In genomic region chr9:35910613-35911488, GRCh38 we compare ENCODE assay signal across 8 cellular contexts. TPM values are rescaled to one million over a fixed set of nuclear protein-coding genes. Genes with fewer than 3 reads are reported as not detected.
A peak's percentile ranks its signal among the peaks of the same experiment; 100 is the strongest.
DNase-seq lines count a peak whose midpoint lies in the region; ATAC-seq, FAIRE-seq and TF ChIP-seq lines count a peak whose summit lies in the region.

No MANE protein-coding gene starts in this region.

- peak; percentile 84 for ATAC-seq in CD4-positive, alpha-beta T cell (ENCODE audit: poor library complexity)

- H3K4me3 Mint-ChIP-seq in CD4-positive, alpha-beta T cell: peak overlapping the region; percentile 50

- H3K36me3 ChIP-seq in kidney (ENCODE audit: control insufficient read depth in 1 of 2, insufficient read depth in 2 of 2, low read length in 2 of 2) (no peaks in the 10 kb centered on the region), subcutaneous abdominal adipose tissue (ENCODE audit: control insufficient read depth in 5 of 5, insufficient read depth in 5 of 5, low read length in 5 of 5) (no peaks in the 10 kb centered on the region)

- DNase-seq in CD4-positive, alpha-beta T cell: peak in 8 of 10 experiments; percentile 27 to 45 (median 32)
- DNase-seq in HL-60 (ENCODE audit: low read depth in 1 of 2, low spot score in 1 of 2) (peak; percentile 30 to 34), RKO (ENCODE audit: low spot score) (peak; percentile 42), kidney (peak; percentile 76), H54 (ENCODE audit: insufficient read length, low spot score) (no peak), frontal cortex (ENCODE audit: low spot score in 2 of 2) (no peak)

- no peaks in the 10 kb centered on the region for H3K36me3 Mint-ChIP-seq in CD4-positive, alpha-beta T cell (ENCODE audit: low read depth)

- intact Hi-C loops in CD4-positive, alpha-beta T cell (cut with DNase I, micrococcal nuclease): loop anchor here in 1 of 2 experiments (2.0 kb wide), 1 partner anchor 30 kb away; no protein-coding TSS in a partner anchor
- intact Hi-C loops in kidney (cut with DNase I): no loop called here

- CTCF ChIA-PET in CD4-positive, alpha-beta T cell (lab: Charles Lee): interaction anchor here (0.6 to 1.5 kb wide), 5 partner anchors 9 to 98 kb away, joined by 3 to 9 read pairs (median 4); no protein-coding TSS in a partner anchor

- H3K9me3 Mint-ChIP-seq in CD4-positive, alpha-beta T cell: no peaks in the 10 kb centered on the region

- H3K27me3 Mint-ChIP-seq in CD4-positive, alpha-beta T cell: no peaks in the 10 kb centered on the region

- H3K9ac ChIP-seq in kidney (ENCODE audit: low read length in 2 of 2) (peak overlapping the region; percentile 57 to 66), subcutaneous abdominal adipose tissue (ENCODE audit: low read length in 5 of 5) (peak overlapping the region in 3 of 5 donors; percentile 56 to 78 (median 62))

- POLR2A ChIA-PET in CD4-positive, alpha-beta T cell (lab: Charles Lee): interaction anchor here (0.6 to 1.7 kb wide), 7 partner anchors 8 to 35 kb away, joined by 3 to 11 read pairs (median 5); no protein-coding TSS in a partner anchor

- H3K4me1 Mint-ChIP-seq in CD4-positive, alpha-beta T cell (ENCODE audit: low read depth): peaks cover 56% of the 10 kb centered on the region

- no peak for TF ChIP-seq POLR2A in H54 (IDR thresholded peaks at IDR 0.05; ENCODE audit: low read depth, low read length)

- peak; percentile 56 for TF ChIP-seq CTCF in CD4-positive, alpha-beta T cell (IDR thresholded peaks at IDR 0.05)
- TF ChIP-seq CTCF in HL-60 (IDR thresholded peaks at IDR 0.05; ENCODE audit: insufficient read depth, low read length): peak; percentile 46
- TF ChIP-seq CTCF in kidney (IDR thresholded peaks at IDR 0.05; ENCODE audit: borderline replicate concordance, extremely low read depth, insufficient read depth): peak; percentile 50

- peak overlapping the region; percentile 62 for H3K27ac ChIP-seq in CD4-positive, alpha-beta T cell (ENCODE audit: low read depth, low read length)
- H3K27ac ChIP-seq in HL-60 (replicated peaks) (no peak overlapping the region), angular gyrus (ENCODE audit: low read depth, low read length) (peak overlapping the region; percentile 49), kidney (ENCODE audit: low read depth in 2 of 2, low read length in 2 of 2) (peak overlapping the region; percentile 90 to 96), subcutaneous abdominal adipose tissue (ENCODE audit: low read depth, low read length) (peak overlapping the region; percentile 99)

- H3K27me3 ChIP-seq in CD4-positive, alpha-beta T cell (ENCODE audit: control insufficient read depth, insufficient read depth, low read length): no peaks in the 10 kb centered on the region
- no peaks in the 10 kb centered on the region for H3K27me3 ChIP-seq in HL-60 (ENCODE audit: insufficient read depth, poor library complexity, severe bottlenecking)
- H3K27me3 ChIP-seq in subcutaneous abdominal adipose tissue (ENCODE audit: control insufficient read depth in 5 of 5, insufficient read depth in 4 of 5, low read length in 5 of 5): peaks cover 0 to 3% (median 0%) of the 10 kb centered on the region in 5 donors

- FAIRE-seq in kidney (lab: Jason Lieb, UNC) (no peak), H54 (lab: Jason Lieb, UNC) (no peak), frontal cortex (lab: Jason Lieb, UNC) (no peak)

- no peaks in the 10 kb centered on the region for H3K9me3 ChIP-seq in CD4-positive, alpha-beta T cell (ENCODE audit: control insufficient read depth, low read length)
- H3K9me3 ChIP-seq in kidney (ENCODE audit: control insufficient read depth in 1 of 2, low read length in 2 of 2) (no peaks in the 10 kb centered on the region), subcutaneous abdominal adipose tissue (ENCODE audit: control insufficient read depth in 5 of 5, low read length in 5 of 5) (no peaks in the 10 kb centered on the region)

- H3K27ac Mint-ChIP-seq in CD4-positive, alpha-beta T cell: peak overlapping the region; percentile 88

- H3K4me3 ChIP-seq in HL-60 (replicated peaks; ENCODE audit: insufficient read depth, low read length): no peak overlapping the region
- H3K4me3 ChIP-seq in kidney (ENCODE audit: low read length in 2 of 2): peak overlapping the region; percentile 1 to 38
- peak overlapping the region in 4 of 5 donors; percentile 57 to 75 (median 68) for H3K4me3 ChIP-seq in subcutaneous abdominal adipose tissue (ENCODE audit: low read depth in 1 of 5, low read length in 5 of 5)

- H3K4me1 ChIP-seq in kidney (ENCODE audit: control insufficient read depth in 1 of 2, insufficient read depth in 1 of 2, low read depth in 1 of 2, low read length in 2 of 2) (peaks cover 27 to 66% of the 10 kb centered on the region in 2 donors), subcutaneous abdominal adipose tissue (ENCODE audit: control insufficient read depth in 5 of 5, insufficient read depth in 5 of 5, low read length in 5 of 5) (peaks cover 31 to 89% (median 68%) of the 10 kb centered on the region in 5 donors)

RNA-seq across cellular contexts. Expression of gene SPAAR, which starts 1.6 kb away (rescaled TPM):
- total RNA-seq in CD4-positive, alpha-beta T cell: not detected
- total RNA-seq in kidney (5.3 TPM), frontal cortex (0.41 TPM)
- polyA plus RNA-seq in kidney (ENCODE audit: insufficient read depth, low read depth, low replicate concordance): 3.2 TPM

RNA-seq across cellular contexts. Expression of gene HRCT1, which starts 4.8 kb away (rescaled TPM):
- total RNA-seq in CD4-positive, alpha-beta T cell: not detected
- total RNA-seq in kidney: 51.2 TPM
- 13.3 TPM for polyA plus RNA-seq in kidney (ENCODE audit: insufficient read depth, low read depth, low replicate concordance)
- total RNA-seq in frontal cortex: 0.82 TPM

RNA-seq across cellular contexts. Expression of gene OR13J1, which starts 40.6 kb away (rescaled TPM):
- total RNA-seq in CD4-positive, alpha-beta T cell: not detected
- not detected for total RNA-seq in kidney
- polyA plus RNA-seq in kidney (ENCODE audit: insufficient read depth, low read depth, low replicate concordance): not detected
- not detected for total RNA-seq in frontal cortex

RNA-seq across cellular contexts. Expression of gene OR2S2, which starts 47.1 kb away (rescaled TPM):
- total RNA-seq in CD4-positive, alpha-beta T cell: not detected
- total RNA-seq in kidney: not detected
- not detected for polyA plus RNA-seq in kidney (ENCODE audit: insufficient read depth, low read depth, low replicate concordance)
- not detected for total RNA-seq in frontal cortex

Comparison
In these comparisons a context has a peak if more than half of its experiments do, and no peak if none do; other contexts are left out.
1. DNase-seq: peak in CD4-positive, alpha-beta T cell (8 of 10), HL-60 (2 of 2), RKO (single experiment) and kidney (single experiment); none in H54 (single experiment) and frontal cortex (0 of 2).
2. RNA of gene HRCT1, which starts 4.8 kb away (total RNA-seq): 51.2 TPM in kidney (single experiment); 0.82 TPM in frontal cortex (single experiment) and not detected in CD4-positive, alpha-beta T cell; every median in the first group is over 10 times any median in the second.
3. Peak in every context shown above with its lines, with median percentiles within 50 percentile points of each other: CTCF ChIP-seq.